Comparison of ENCODE assay signal across 1 cellular context in the genomic region with DNA sequence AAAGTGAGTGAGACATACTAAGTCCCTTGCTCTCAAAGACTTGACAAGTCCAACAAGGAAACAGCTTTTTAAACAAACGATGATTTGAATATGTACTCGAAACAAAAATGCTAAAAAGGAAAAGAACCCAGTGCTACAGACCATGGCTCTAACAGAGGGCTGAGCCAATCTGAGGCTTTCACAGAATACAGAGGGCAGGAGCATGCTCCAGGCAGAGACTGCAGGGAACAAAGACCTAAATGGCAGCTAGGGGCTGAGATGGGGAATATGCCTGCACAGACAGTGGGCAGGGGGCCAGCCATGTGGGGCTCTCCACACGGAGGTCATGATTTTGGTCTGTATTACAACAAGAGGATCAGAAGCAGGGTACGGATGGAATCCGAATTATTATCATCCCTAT.
TF ChIP-seq lines count a peak whose summit lies in the region.

No MANE protein-coding gene starts in this region.

TF ChIP-seq in GM23338, 12 proteins besides CTCF, POLR2A, EP300 and RAD21 (continued from another document):
- TF ChIP-seq, protein P1, sequence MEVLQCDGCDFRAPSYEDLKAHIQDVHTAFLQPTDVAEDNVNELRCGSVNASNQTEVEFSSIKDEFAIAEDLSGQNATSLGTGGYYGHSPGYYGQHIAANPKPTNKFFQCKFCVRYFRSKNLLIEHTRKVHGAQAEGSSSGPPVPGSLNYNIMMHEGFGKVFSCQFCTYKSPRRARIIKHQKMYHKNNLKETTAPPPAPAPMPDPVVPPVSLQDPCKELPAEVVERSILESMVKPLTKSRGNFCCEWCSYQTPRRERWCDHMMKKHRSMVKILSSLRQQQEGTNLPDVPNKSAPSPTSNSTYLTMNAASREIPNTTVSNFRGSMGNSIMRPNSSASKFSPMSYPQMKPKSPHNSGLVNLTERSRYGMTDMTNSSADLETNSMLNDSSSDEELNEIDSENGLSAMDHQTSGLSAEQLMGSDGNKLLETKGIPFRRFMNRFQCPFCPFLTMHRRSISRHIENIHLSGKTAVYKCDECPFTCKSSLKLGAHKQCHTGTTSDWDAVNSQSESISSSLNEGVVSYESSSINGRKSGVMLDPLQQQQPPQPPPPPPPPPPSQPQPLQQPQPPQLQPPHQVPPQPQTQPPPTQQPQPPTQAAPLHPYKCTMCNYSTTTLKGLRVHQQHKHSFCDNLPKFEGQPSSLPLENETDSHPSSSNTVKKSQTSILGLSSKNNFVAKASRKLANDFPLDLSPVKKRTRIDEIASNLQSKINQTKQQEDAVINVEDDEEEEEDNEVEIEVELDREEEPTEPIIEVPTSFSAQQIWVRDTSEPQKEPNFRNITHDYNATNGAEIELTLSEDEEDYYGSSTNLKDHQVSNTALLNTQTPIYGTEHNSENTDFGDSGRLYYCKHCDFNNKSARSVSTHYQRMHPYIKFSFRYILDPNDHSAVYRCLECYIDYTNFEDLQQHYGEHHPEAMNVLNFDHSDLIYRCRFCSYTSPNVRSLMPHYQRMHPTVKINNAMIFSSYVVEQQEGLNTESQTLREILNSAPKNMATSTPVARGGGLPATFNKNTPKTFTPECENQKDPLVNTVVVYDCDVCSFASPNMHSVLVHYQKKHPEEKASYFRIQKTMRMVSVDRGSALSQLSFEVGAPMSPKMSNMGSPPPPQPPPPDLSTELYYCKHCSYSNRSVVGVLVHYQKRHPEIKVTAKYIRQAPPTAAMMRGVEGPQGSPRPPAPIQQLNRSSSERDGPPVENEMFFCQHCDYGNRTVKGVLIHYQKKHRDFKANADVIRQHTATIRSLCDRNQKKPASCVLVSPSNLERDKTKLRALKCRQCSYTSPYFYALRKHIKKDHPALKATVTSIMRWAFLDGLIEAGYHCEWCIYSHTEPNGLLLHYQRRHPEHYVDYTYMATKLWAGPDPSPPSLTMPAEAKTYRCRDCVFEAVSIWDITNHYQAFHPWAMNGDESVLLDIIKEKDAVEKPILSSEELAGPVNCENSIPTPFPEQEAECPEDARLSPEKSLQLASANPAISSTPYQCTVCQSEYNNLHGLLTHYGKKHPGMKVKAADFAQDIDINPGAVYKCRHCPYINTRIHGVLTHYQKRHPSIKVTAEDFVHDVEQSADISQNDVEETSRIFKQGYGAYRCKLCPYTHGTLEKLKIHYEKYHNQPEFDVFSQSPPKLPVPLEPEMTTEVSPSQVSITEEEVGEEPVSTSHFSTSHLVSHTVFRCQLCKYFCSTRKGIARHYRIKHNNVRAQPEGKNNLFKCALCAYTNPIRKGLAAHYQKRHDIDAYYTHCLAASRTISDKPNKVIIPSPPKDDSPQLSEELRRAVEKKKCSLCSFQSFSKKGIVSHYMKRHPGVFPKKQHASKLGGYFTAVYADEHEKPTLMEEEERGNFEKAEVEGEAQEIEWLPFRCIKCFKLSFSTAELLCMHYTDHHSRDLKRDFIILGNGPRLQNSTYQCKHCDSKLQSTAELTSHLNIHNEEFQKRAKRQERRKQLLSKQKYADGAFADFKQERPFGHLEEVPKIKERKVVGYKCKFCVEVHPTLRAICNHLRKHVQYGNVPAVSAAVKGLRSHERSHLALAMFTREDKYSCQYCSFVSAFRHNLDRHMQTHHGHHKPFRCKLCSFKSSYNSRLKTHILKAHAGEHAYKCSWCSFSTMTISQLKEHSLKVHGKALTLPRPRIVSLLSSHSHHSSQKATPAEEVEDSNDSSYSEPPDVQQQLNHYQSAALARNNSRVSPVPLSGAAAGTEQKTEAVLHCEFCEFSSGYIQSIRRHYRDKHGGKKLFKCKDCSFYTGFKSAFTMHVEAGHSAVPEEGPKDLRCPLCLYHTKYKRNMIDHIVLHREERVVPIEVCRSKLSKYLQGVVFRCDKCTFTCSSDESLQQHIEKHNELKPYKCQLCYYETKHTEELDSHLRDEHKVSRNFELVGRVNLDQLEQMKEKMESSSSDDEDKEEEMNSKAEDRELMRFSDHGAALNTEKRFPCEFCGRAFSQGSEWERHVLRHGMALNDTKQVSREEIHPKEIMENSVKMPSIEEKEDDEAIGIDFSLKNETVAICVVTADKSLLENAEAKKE (CRISPR knock-in tag; IDR thresholded peaks at IDR 0.05), result no peak
- no peak for TF ChIP-seq EZH2 (IDR thresholded peaks at IDR 0.05; ENCODE audit: low read depth, unreplicated experiment)
- TF ChIP-seq STAT1 (IDR thresholded peaks at IDR 0.05; ENCODE audit: unreplicated experiment), result no peak
- TF ChIP-seq CREB1 (CRISPR knock-in tag; IDR thresholded peaks at IDR 0.05; ENCODE audit: low read depth), result no peak
- TF ChIP-seq, protein P2, sequence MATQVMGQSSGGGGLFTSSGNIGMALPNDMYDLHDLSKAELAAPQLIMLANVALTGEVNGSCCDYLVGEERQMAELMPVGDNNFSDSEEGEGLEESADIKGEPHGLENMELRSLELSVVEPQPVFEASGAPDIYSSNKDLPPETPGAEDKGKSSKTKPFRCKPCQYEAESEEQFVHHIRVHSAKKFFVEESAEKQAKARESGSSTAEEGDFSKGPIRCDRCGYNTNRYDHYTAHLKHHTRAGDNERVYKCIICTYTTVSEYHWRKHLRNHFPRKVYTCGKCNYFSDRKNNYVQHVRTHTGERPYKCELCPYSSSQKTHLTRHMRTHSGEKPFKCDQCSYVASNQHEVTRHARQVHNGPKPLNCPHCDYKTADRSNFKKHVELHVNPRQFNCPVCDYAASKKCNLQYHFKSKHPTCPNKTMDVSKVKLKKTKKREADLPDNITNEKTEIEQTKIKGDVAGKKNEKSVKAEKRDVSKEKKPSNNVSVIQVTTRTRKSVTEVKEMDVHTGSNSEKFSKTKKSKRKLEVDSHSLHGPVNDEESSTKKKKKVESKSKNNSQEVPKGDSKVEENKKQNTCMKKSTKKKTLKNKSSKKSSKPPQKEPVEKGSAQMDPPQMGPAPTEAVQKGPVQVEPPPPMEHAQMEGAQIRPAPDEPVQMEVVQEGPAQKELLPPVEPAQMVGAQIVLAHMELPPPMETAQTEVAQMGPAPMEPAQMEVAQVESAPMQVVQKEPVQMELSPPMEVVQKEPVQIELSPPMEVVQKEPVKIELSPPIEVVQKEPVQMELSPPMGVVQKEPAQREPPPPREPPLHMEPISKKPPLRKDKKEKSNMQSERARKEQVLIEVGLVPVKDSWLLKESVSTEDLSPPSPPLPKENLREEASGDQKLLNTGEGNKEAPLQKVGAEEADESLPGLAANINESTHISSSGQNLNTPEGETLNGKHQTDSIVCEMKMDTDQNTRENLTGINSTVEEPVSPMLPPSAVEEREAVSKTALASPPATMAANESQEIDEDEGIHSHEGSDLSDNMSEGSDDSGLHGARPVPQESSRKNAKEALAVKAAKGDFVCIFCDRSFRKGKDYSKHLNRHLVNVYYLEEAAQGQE (IDR thresholded peaks at IDR 0.05; ENCODE audit: unreplicated experiment), result no peak
- TF ChIP-seq NANOG (IDR thresholded peaks at IDR 0.05; ENCODE audit: borderline replicate concordance), result no peak
- no peak for TF ChIP-seq JUNB (IDR thresholded peaks at IDR 0.05; ENCODE audit: unreplicated experiment)
- TF ChIP-seq, protein P3, sequence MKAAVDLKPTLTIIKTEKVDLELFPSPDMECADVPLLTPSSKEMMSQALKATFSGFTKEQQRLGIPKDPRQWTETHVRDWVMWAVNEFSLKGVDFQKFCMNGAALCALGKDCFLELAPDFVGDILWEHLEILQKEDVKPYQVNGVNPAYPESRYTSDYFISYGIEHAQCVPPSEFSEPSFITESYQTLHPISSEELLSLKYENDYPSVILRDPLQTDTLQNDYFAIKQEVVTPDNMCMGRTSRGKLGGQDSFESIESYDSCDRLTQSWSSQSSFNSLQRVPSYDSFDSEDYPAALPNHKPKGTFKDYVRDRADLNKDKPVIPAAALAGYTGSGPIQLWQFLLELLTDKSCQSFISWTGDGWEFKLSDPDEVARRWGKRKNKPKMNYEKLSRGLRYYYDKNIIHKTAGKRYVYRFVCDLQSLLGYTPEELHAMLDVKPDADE (IDR thresholded peaks at IDR 0.05), result no peak
TF ChIP-seq in GM23338: peak in this region for 0.
